Comparison of ENCODE assay signal across 27 cellular contexts in genomic region chr17:82924812-82925211, GRCh38.
DNase-seq lines count a peak whose midpoint lies in the region; ATAC-seq and TF ChIP-seq lines count a peak whose summit lies in the region.
"Had no signal": no experiment of that assay in that cellular context is flagged by ENCODE, and none has a peak within 500 bp of the region (broad histone marks: within the 10 kb centered on the region; RNA-seq: fewer than 3 reads in every experiment).

No MANE protein-coding gene starts in this region.

- no peak for TF ChIP-seq CTCF in heart left ventricle (IDR thresholded peaks at IDR 0.05)
- TF ChIP-seq CTCF in RWPE1 (conservative IDR thresholded peaks at IDR 0.05; ENCODE audit: low read depth): no peak

- H3K27me3 ChIP-seq in heart left ventricle: no peaks in the 10 kb centered on the region
- H3K27me3 ChIP-seq in CD8-positive, alpha-beta memory T cell (ENCODE audit: insufficient read depth, low read length, poor library complexity, severe bottlenecking): no peaks in the 10 kb centered on the region
- H3K27me3 ChIP-seq: pancreas, Peyer's patch had no signal

- H3K27ac Mint-ChIP-seq in CD8-positive, alpha-beta memory T cell: peak overlapping the region in 1 of 8 donors; percentile 70
- H3K27ac Mint-ChIP-seq: activated B cell treated with CpG ODN at 0.5 μM for 24 hours; natural killer cell treated with Interleukin-12 subunit alpha and Interleukin-12 subunit beta and Interleukin-15 and Interleukin-18, amount 100 ng/mL, for 72 hours had no signal

- peak in 3 of 5 donors; percentile 17 to 47 (median 22) for DNase-seq in heart left ventricle
- no peak for DNase-seq in Right ventricle myocardium inferior (ENCODE audit: missing footprints)
- DNase-seq in RWPE1 (ENCODE audit: low spot score): peak; percentile 31
- DNase-seq in CD8-positive, alpha-beta memory T cell: no peak
- no peak for DNase-seq in KG1 (lab: John Stamatoyannopoulos, UW)
- DNase-seq in activated CD4-positive, alpha-beta T cell treated with anti-CD3 and anti-CD28 coated beads for 4 hours: no peak
- DNase-seq: activated B cell treated with CpG ODN at 0.5 μM for 24 hours; activated CD4-positive, alpha-beta T cell treated with anti-CD3 and anti-CD28 coated beads, Interleukin-2, amount 50 U/mL, for 48 hours; activated CD8-positive, alpha-beta memory T cell treated with anti-CD3 and anti-CD28 coated beads, Interleukin-2, amount 50 U/mL, for 48 hours; activated effector memory CD4-positive, alpha-beta T cell treated with anti-CD3 and anti-CD28 coated beads, Interleukin-2, amount 50 U/mL, for 16 hours; glutamatergic neuron; H7; KBM-7; left colon; MV-4-11; NCI-H187; Peyer's patch; stimulated activated CD8-positive, alpha-beta memory T cell treated with anti-CD3 and anti-CD28 coated beads, Interleukin-4, amount 100 ng/mL, for 48 hours; T-helper 9 cell; trophoblast cell had no signal

- no peak overlapping the region for H3K27ac ChIP-seq in heart left ventricle
- peak overlapping the region; percentile 2; the same call in 1 of the 2 replicates for H3K27ac ChIP-seq in RWPE1
- no peak overlapping the region for H3K27ac ChIP-seq in CD8-positive, alpha-beta memory T cell (ENCODE audit: low read depth, low read length)
- H3K27ac ChIP-seq: pancreas, Peyer's patch had no signal

- no peak overlapping the region for H3K4me3 Mint-ChIP-seq in CD8-positive, alpha-beta memory T cell
- H3K4me3 Mint-ChIP-seq: activated B cell treated with CpG ODN at 0.5 μM for 24 hours; brain; CD14-positive monocyte; natural killer cell treated with Interleukin-12 subunit alpha and Interleukin-12 subunit beta and Interleukin-15 and Interleukin-18, amount 100 ng/mL, for 72 hours had no signal

- H3K9me3 ChIP-seq in heart left ventricle: no peaks in the 10 kb centered on the region
- no peaks in the 10 kb centered on the region for H3K9me3 ChIP-seq in CD8-positive, alpha-beta memory T cell (ENCODE audit: low read length)
- H3K9me3 ChIP-seq: pancreas, Peyer's patch had no signal

- H3K9me3 Mint-ChIP-seq in CD8-positive, alpha-beta memory T cell: no peaks in the 10 kb centered on the region
- H3K9me3 Mint-ChIP-seq: activated B cell treated with CpG ODN at 0.5 μM for 24 hours; brain; CD14-positive monocyte; natural killer cell treated with Interleukin-12 subunit alpha and Interleukin-12 subunit beta and Interleukin-15 and Interleukin-18, amount 100 ng/mL, for 72 hours had no signal

- no peaks in the 10 kb centered on the region for H3K4me1 ChIP-seq in heart left ventricle
- H3K4me1 ChIP-seq in CD8-positive, alpha-beta memory T cell (ENCODE audit: insufficient read depth, low read length): no peaks in the 10 kb centered on the region
- H3K4me1 ChIP-seq: Peyer's patch had no signal

- H3K36me3 ChIP-seq in heart left ventricle: peaks cover 0 to 89% (median 73%) of the 10 kb centered on the region in 9 donors
- peaks cover 31% of the 10 kb centered on the region for H3K36me3 ChIP-seq in CD8-positive, alpha-beta memory T cell (ENCODE audit: insufficient read depth, low read length)

- TF ChIP-seq POLR2A in heart left ventricle (IDR thresholded peaks at IDR 0.05): no peak

- POLR2A ChIA-PET in RWPE1 (lab: Yijun Ruan, JAX; ENCODE audit: low non-redundant PET): no interaction called here
- POLR2A ChIA-PET in CD8-positive, alpha-beta memory T cell (lab: Charles Lee): no interaction called here

- H3K36me3 Mint-ChIP-seq in CD8-positive, alpha-beta memory T cell: peaks cover 0 to 80% (median 15%) of the 10 kb centered on the region in 3 donors
- H3K36me3 Mint-ChIP-seq: natural killer cell treated with Interleukin-12 subunit alpha and Interleukin-12 subunit beta and Interleukin-15 and Interleukin-18, amount 100 ng/mL, for 72 hours had no signal

- WGBS in heart left ventricle, 4 donors: 90 to 94% (median 92%) methylated on average over 19 of the region's 19 CpGs

- intact Hi-C loops in heart left ventricle (cut with DNase I): no loop called here
- intact Hi-C loops in Right ventricle myocardium inferior (cut with DNase I): no loop called here

- H3K4me3 ChIP-seq in heart left ventricle: no peak overlapping the region
- no peak overlapping the region for H3K4me3 ChIP-seq in CD8-positive, alpha-beta memory T cell (ENCODE audit: low read length)
- H3K4me3 ChIP-seq: pancreas, Peyer's patch had no signal

- H3K27me3 Mint-ChIP-seq in CD8-positive, alpha-beta memory T cell: no peaks in the 10 kb centered on the region
- H3K27me3 Mint-ChIP-seq: activated B cell treated with CpG ODN at 0.5 μM for 24 hours; brain; natural killer cell treated with Interleukin-12 subunit alpha and Interleukin-12 subunit beta and Interleukin-15 and Interleukin-18, amount 100 ng/mL, for 72 hours had no signal

- peaks cover 0 to 5% (median 0%) of the 10 kb centered on the region in 3 donors for H3K4me1 Mint-ChIP-seq in CD8-positive, alpha-beta memory T cell
- H3K4me1 Mint-ChIP-seq: activated B cell treated with CpG ODN at 0.5 μM for 24 hours, brain, CD14-positive monocyte had no signal

- no peak for ATAC-seq in heart left ventricle
- no peak for ATAC-seq in Right ventricle myocardium inferior
- ATAC-seq in esophagus mucosa: peak; percentile 12
- no peak for ATAC-seq in GM18870 (IDR thresholded peaks at IDR 0.05; ENCODE audit: unreplicated experiment)
- ATAC-seq: left colon; natural killer cell treated with Interleukin-12 subunit alpha and Interleukin-12 subunit beta and Interleukin-15 and Interleukin-18, amount 100 ng/mL, for 72 hours; pancreas; sciatic nerve had no signal

- CTCF ChIA-PET in RWPE1 (lab: Yijun Ruan, JAX): interaction anchor here (0.6 to 0.9 kb wide), 3 partner anchors 10 to 148 kb away, joined by 3 to 6 read pairs (median 4); no protein-coding TSS in a partner anchor
- CTCF ChIA-PET in CD8-positive, alpha-beta memory T cell (lab: Charles Lee): no interaction called here

Comparison
In these comparisons a context has a peak if more than half of its experiments do, and no peak if none do; other contexts are left out.
1. DNase-seq: peak in heart left ventricle (3 of 5) and RWPE1 (single experiment); none in Right ventricle myocardium inferior (single experiment), CD8-positive, alpha-beta memory T cell (0 of 5), KG1 (single experiment) and activated CD4-positive, alpha-beta T cell treated with anti-CD3 and anti-CD28 coated beads for 4 hours (0 of 2).